ENCODE assay signal across 15 cellular contexts in the genomic region with DNA sequence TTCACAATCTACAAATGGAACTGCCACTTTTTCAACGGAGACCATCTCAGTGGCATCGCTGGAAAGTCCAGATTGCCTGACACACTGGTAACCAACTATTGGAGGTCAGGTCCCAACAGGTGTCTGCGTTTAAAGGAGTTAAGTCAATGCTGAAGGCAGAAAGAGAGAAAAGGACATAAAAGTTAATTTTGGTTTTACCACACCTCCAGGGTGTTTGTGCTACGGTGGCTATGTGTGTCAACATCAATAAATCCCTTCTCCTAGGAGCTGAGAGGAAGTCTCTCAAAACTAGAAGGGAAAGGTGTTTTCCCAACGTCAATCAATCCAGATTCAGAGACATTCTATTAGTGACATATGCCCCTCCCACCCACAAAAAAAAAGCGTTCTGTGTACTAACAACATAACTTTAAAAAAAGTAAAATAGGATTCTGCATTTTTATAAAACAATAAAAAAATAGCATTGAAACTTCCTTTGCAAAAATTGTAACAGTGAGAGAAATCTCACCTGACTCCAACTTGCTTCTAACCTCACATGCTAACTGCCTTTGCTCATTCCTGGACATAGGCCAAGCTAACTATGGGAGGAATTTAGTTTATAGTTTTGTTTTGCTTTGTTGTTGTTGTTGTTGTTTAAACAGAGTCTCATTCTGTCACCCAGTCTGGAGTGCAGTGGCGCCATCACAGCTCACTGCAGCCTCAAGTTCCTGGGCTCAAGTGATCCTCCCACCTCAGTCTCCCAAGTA. TPM values are rescaled to one million over a fixed set of nuclear protein-coding genes. Genes with fewer than 3 reads are reported as not detected.
DNase-seq lines count a peak whose midpoint lies in the region; ATAC-seq and TF ChIP-seq lines count a peak whose summit lies in the region.
"Had no signal": no experiment of that assay in that cellular context is flagged by ENCODE, and none has a peak within 500 bp of the region (broad histone marks: within the 10 kb centered on the region; RNA-seq: fewer than 3 reads in every experiment).

No MANE protein-coding gene starts in this region.

- no peak overlapping the region for H3K9ac ChIP-seq in smooth muscle cell (ENCODE audit: low read depth)

- intact Hi-C loops in body of pancreas (cut with DNase I): no loop called here
- intact Hi-C loops in left colon (cut with DNase I, micrococcal nuclease): no loop called here

- DNase-seq in HT-29 (ENCODE audit: low spot score) (peak; percentile 33), body of pancreas (no peak), left colon (no peak), smooth muscle cell (lab: John Stamatoyannopoulos, UW; ENCODE audit: unreplicated experiment) (no peak), NCI-H524 treated with DMSO at 0.1 percent for 48 hours (lab: John Stamatoyannopoulos, UW) (no peak)
- no peak for DNase-seq in activated CD4-positive, CD25-positive, alpha-beta regulatory T cell treated with anti-CD3 and anti-CD28 coated beads, Interleukin-2, amount 50 U/mL, for 72 hours
- DNase-seq: C1 segment of cervical spinal cord; CD4-positive, alpha-beta memory T cell; COR-L47; DMS153; DND-41; GOT3; HCEC 1CT had no signal

- H3F3A ChIP-seq in smooth muscle cell (ENCODE audit: low read depth): no peaks in the 10 kb centered on the region

- H4K20me1 ChIP-seq in smooth muscle cell (ENCODE audit: low read depth): no peaks in the 10 kb centered on the region

- TF ChIP-seq POLR2A in body of pancreas (IDR thresholded peaks at IDR 0.05): no peak

- no peaks in the 10 kb centered on the region for H3K36me3 ChIP-seq in body of pancreas (replicated peaks in 1 of 2; ENCODE audit: insufficient read depth in 1 of 2, low read depth in 2 of 2)
- H3K36me3 ChIP-seq in smooth muscle cell (ENCODE audit: low read depth): no peaks in the 10 kb centered on the region

- 53 to 54% methylated on average over 7 of the region's 7 CpGs for WGBS in body of pancreas, 2 donors
- 86% methylated on average over 7 of the region's 7 CpGs for WGBS in smooth muscle cell (ENCODE audit: low lambda C conversion rate)

- H2AFZ ChIP-seq in smooth muscle cell (ENCODE audit: low read depth): no peak overlapping the region

- no peak for TF ChIP-seq CTCF in body of pancreas (IDR thresholded peaks at IDR 0.05)
- TF ChIP-seq CTCF in smooth muscle cell (IDR thresholded peaks at IDR 0.05; ENCODE audit: borderline replicate concordance, insufficient read depth, poor library complexity, severe bottlenecking): no peak

- H3K4me3 ChIP-seq in body of pancreas (no peak overlapping the region), smooth muscle cell (no peak overlapping the region)

- H3K4me1 ChIP-seq in body of pancreas (peaks cover 25% of the 10 kb centered on the region), smooth muscle cell (ENCODE audit: low read depth) (no peaks in the 10 kb centered on the region)

- H3K9me3 ChIP-seq in body of pancreas (no peaks in the 10 kb centered on the region), smooth muscle cell (replicated peaks; ENCODE audit: low read depth) (no peaks in the 10 kb centered on the region)

- no peaks in the 10 kb centered on the region for H3K27me3 ChIP-seq in body of pancreas
- no peaks in the 10 kb centered on the region for H3K27me3 ChIP-seq in smooth muscle cell (ENCODE audit: low read depth)

- H3K4me2 ChIP-seq in smooth muscle cell: no peak overlapping the region

- peak; percentile 39 for ATAC-seq in body of pancreas
- peak; percentile 45 for ATAC-seq in left colon
- ATAC-seq in HG03108 (IDR thresholded peaks at IDR 0.05; ENCODE audit: unreplicated experiment): no peak
- ATAC-seq in HG03025 (IDR thresholded peaks at IDR 0.05; ENCODE audit: low FRiP score, unreplicated experiment): no peak

- no peaks in the 10 kb centered on the region for H3K79me2 ChIP-seq in smooth muscle cell (ENCODE audit: low read depth)

- H3K27ac ChIP-seq in body of pancreas (peak overlapping the region; percentile 28 to 66 (median 52)), smooth muscle cell (ENCODE audit: low read depth) (peak overlapping the region; percentile 23)

RNA-seq across cellular contexts. Expression of a gene that starts 58.7 kb away (rescaled TPM):
- 0.53 and 0.76 TPM in 2 replicates for total RNA-seq in HT-29 (2014; rRNA removed; shearing (Covaris generic))
- total RNA-seq in body of pancreas (1,000 to 10,000 TPM; 1,064 to 1,447 TPM), left colon (10 to 100 TPM in 1 of 2 donors, 1 to 10 TPM in 1; 3.5 to 12.0 TPM), smooth muscle cell (0.67 and 1.1 TPM in 2 replicates)
- polyA plus RNA-seq in smooth muscle cell: 1.1 and 1.7 TPM in 2 replicates

Comparison
In these comparisons a context has a peak if more than half of its experiments do, and no peak if none do; other contexts are left out.
1. ATAC-seq: peak in body of pancreas (single experiment) and left colon (single experiment); none in HG03108 (single experiment) and HG03025 (single experiment).
2. RNA of a gene that starts 58.7 kb away (total RNA-seq): 1,064 to 1,447 TPM in body of pancreas; 3.5 to 12.0 TPM in left colon, 0.67 to 1.1 TPM in smooth muscle cell and 0.53 to 0.76 TPM in HT-29; every median in the first group is over 10 times any median in the second.